In the genomic region with DNA sequence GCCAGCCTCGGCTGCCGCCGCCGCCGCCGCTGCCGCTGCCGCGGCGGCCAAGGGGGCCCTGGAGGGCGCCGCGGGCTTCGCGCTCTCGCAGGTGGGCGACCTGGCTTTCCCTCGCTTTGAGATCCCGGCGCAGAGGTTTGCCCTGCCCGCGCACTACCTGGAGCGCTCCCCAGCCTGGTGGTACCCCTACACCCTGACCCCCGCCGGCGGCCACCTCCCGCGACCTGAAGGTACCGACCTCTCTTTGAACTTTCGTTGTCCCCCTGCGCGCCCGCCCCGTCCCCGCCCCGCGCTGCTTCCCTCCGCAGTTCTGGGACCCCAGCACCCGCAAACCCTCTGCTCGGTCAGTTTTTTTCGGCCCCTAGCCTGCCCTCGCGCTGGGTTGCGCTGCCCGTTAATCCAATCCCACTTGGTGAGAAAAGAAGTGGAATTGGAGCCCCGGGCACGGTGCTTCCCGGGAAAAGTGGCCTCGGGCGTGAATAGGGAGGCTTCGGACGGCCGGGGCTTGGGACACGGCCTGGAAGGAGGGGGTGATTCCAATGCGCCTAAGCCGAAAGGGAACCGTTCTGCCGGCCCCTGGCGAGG, we compare ENCODE assay signal across 9 cellular contexts. TPM values are rescaled to one million over a fixed set of nuclear protein-coding genes. Genes with fewer than 3 reads are reported as not detected.
DNase-seq lines count a peak whose midpoint lies in the region; ATAC-seq, FAIRE-seq and TF ChIP-seq lines count a peak whose summit lies in the region.
"Had no signal": no experiment of that assay in that cellular context is flagged by ENCODE, and none has a peak within 500 bp of the region (broad histone marks: within the 10 kb centered on the region; RNA-seq: fewer than 3 reads in every experiment).

No MANE protein-coding gene starts in this region.

- FAIRE-seq in H1 (lab: Jason Lieb, UNC) = no peak
- FAIRE-seq: HTR-8/SVneo had no signal

- H3K23ac ChIP-seq in IMR-90 (ENCODE audit: low read depth, low read length) (no peak overlapping the region), H1 (ENCODE audit: insufficient read length) (no peak overlapping the region)

- intact Hi-C loops in IMR-90 (cut with micrococcal nuclease) (no loop called here), gastrocnemius medialis (cut with DNase I; ENCODE audit: low total_unique reads) (no loop called here)

- no peak overlapping the region for H2BK20ac ChIP-seq in IMR-90 (ENCODE audit: low read depth, low read length)
- no peak overlapping the region for H2BK20ac ChIP-seq in H1 (ENCODE audit: low read length)

- H4K20me1 ChIP-seq in IMR-90 (ENCODE audit: insufficient read depth, low read length) = 0 out of 2 replicates have a peak, but pooled peaks cover 3% of the 10 kb centered on the region
- peaks cover 7 to 17% of the 10 kb centered on the region in 2 experiments for H4K20me1 ChIP-seq in H1 (replicated peaks in 1 of 2; ENCODE audit: control insufficient read depth in 1 of 2, insufficient read depth in 2 of 2, low read length in 2 of 2)

- POLR2A ChIA-PET in IMR-90 (lab: Charles Lee; ENCODE audit: unreplicated experiment) (no interaction called here), H1 (lab: Charles Lee; ENCODE audit: partially characterized antibody) (interaction anchor here (0.7 to 1.6 kb wide), 5 partner anchors 10 to 19 kb away, joined by 3 to 10 read pairs (median 8); partner anchors contain the start of genes BUB3 and HMX2)

- H3K23me2 ChIP-seq in H1 (ENCODE audit: low read depth, low read length) = peaks cover 21% of the 10 kb centered on the region; the same call in 1 of the 2 replicates

- no peak for TF ChIP-seq POLR2A in IMR-90 (IDR thresholded peaks at IDR 0.05; ENCODE audit: low read depth, low read length)
- no peak for TF ChIP-seq POLR2A in H1 (IDR thresholded peaks at IDR 0.05; ENCODE audit: control extremely low read depth in 1 of 2, low read depth in 2 of 2, low read length in 2 of 2)
- no peak for TF ChIP-seq POLR2A in gastrocnemius medialis (IDR thresholded peaks at IDR 0.05)

- no peak overlapping the region for H3K18ac ChIP-seq in IMR-90 (ENCODE audit: low read depth, low read length)
- H3K18ac ChIP-seq in H1 (ENCODE audit: extremely low read depth, low read length) = peak overlapping the region; percentile 15; the same call in 1 of the 2 replicates

- H3K27me3 ChIP-seq in IMR-90 (ENCODE audit: control insufficient read depth, insufficient read depth, low read length) (peaks cover 96% of the 10 kb centered on the region), H1 (replicated peaks in 1 of 4; ENCODE audit: control insufficient read depth in 3 of 4, extremely low read depth in 1 of 4, insufficient read depth in 3 of 4, low read length in 3 of 4) (peaks cover 76 to 99% (median 95%) of the 10 kb centered on the region in 4 experiments), gastrocnemius medialis (peaks cover 97 to 98% (median 98%) of the 10 kb centered on the region in 3 donors)

- TF ChIP-seq CTCF in IMR-90 (conservative IDR thresholded peaks at IDR 0.05; ENCODE audit: low read depth, low read length) (no peak), H1 (IDR thresholded peaks at IDR 0.05; ENCODE audit: control extremely low read depth in 1 of 3, insufficient read depth in 1 of 3, low read depth in 1 of 3, low read length in 3 of 3) (no peak), gastrocnemius medialis (IDR thresholded peaks at IDR 0.05 in 4 of 5, conservative IDR thresholded peaks at IDR 0.05 in 1 of 5) (no peak)

- BruUV-seq in IMR-90 (replicated peaks; lab: Mats Ljungman, UMichigan) = no TSS peak

- H3K9ac ChIP-seq in IMR-90 (ENCODE audit: low read depth, low read length) (no peak overlapping the region), H1 (replicated peaks in 1 of 4; ENCODE audit: extremely low read depth in 1 of 4, low read depth in 3 of 4, low read length in 3 of 4) (no peak overlapping the region)

- H3K4me1 ChIP-seq in IMR-90 (ENCODE audit: control insufficient read depth, insufficient read depth, low read length) (peaks cover 2% of the 10 kb centered on the region; the same call in 1 of the 2 replicates), H1 (replicated peaks in 1 of 4; ENCODE audit: control insufficient read depth in 3 of 4, insufficient read depth in 4 of 4, low read length in 3 of 4) (peaks cover 7 to 43% (median 28%) of the 10 kb centered on the region in 4 experiments), gastrocnemius medialis (peaks cover 25 to 26% of the 10 kb centered on the region in 2 donors)

- H4K8ac ChIP-seq in IMR-90 (ENCODE audit: low read depth in 2 of 2, low read length in 2 of 2) (no peak overlapping the region), H1 (ENCODE audit: extremely low read depth, insufficient read depth, low read length) (peak overlapping the region; percentile 63; the same call in 1 of the 2 replicates)

- H4K5ac ChIP-seq in IMR-90 (ENCODE audit: low read depth, low read length) (no peak overlapping the region), H1 (ENCODE audit: insufficient read length, low read depth, low read length) (no peak overlapping the region)

- dilution Hi-C loops in IMR-90 (cut with HindIII; ENCODE audit: low sequenced_read_pairs, unreplicated experiment) = no loop called here

- in situ Hi-C loops in IMR-90 (cut with MboI; ENCODE audit: low sequenced_read_pairs) (loop anchor here (10.0 to 25.0 kb wide), 2 partner anchors 828 to 1251 kb away; no protein-coding TSS in a partner anchor), gastrocnemius medialis (cut with MboI; ENCODE audit: low sequenced_read_pairs in 4 of 4) (no loop called here)

- no peak overlapping the region for H2BK5ac ChIP-seq in IMR-90 (ENCODE audit: low read depth, low read length, poor library complexity, severe bottlenecking)
- H2BK5ac ChIP-seq in H1 (ENCODE audit: low read depth, low read length) = no peak overlapping the region

- H3K4me2 ChIP-seq in IMR-90 (ENCODE audit: low read depth, low read length) = no peak overlapping the region; the same call in 1 of the 2 replicates
- peak overlapping the region; percentile 48 to 95 for H3K4me2 ChIP-seq in H1 (ENCODE audit: insufficient read depth in 1 of 2, low read depth in 2 of 2, low read length in 2 of 2)

- H2BK120ac ChIP-seq in IMR-90 (ENCODE audit: low read depth, low read length) (no peak overlapping the region), H1 (replicated peaks; ENCODE audit: low read depth, low read length) (no peak overlapping the region)

- peak overlapping the region; percentile 25 for H2AK9ac ChIP-seq in IMR-90 (replicated peaks; ENCODE audit: low read depth, low read length, poor library complexity)

- DNase-seq in DMS53 (lab: John Stamatoyannopoulos, UW) (peak; percentile 32), DMS53 treated with DMSO at 0.1 percent for 48 hours (lab: John Stamatoyannopoulos, UW; ENCODE audit: unreplicated experiment) (no peak), IMR-90 (no peak), H1 (ENCODE audit: low read depth in 1 of 2, low spot score in 2 of 2) (peak in 1 of 2 experiments; percentile 79), gastrocnemius medialis (no peak), NCI-H187 treated with DMSO at 0.1 percent for 48 hours (lab: John Stamatoyannopoulos, UW) (no peak), NCI-H1694 treated with DMSO at 0.1 percent for 48 hours (lab: John Stamatoyannopoulos, UW) (no peak)

- peak overlapping the region; percentile 94; the same call in 1 of the 2 replicates for H2BK12ac ChIP-seq in H1 (ENCODE audit: low read depth, low read length)

- no peaks in the 10 kb centered on the region for H3K79me2 ChIP-seq in H1 (ENCODE audit: control insufficient read depth in 1 of 2, insufficient read depth in 2 of 2, low read length in 2 of 2)

- no peak overlapping the region for H3K4ac ChIP-seq in IMR-90 (ENCODE audit: low read depth, low read length)
- no peak overlapping the region for H3K4ac ChIP-seq in H1 (replicated peaks; ENCODE audit: insufficient read length, low read depth, low read length)

- CTCF ChIA-PET in IMR-90 (lab: Yijun Ruan, JAX) = no interaction called here
- CTCF ChIA-PET in H1 (lab: Charles Lee; ENCODE audit: partially characterized antibody) = interaction anchor here (1.1 to 1.6 kb wide), 5 partner anchors 10 to 422 kb away, joined by 3 to 12 read pairs (median 5); partner anchors contain the start of gene HMX2

- no peak overlapping the region for H3K56ac ChIP-seq in IMR-90 (ENCODE audit: extremely low read depth, insufficient read depth, low read length)
- no peak overlapping the region for H3K56ac ChIP-seq in H1 (replicated peaks; ENCODE audit: insufficient read length, low read depth, low read length)

- no peaks in the 10 kb centered on the region for H3K9me1 ChIP-seq in IMR-90 (ENCODE audit: insufficient read depth, low read length)

- 0% methylated on average over 3 of the region's 59 CpGs; no CpG with 5 or more reads in 1 of the 2 experiments for WGBS in IMR-90 (ENCODE audit: extremely low coverage in 2 of 2, insufficient read length in 1 of 2), 2 experiments
- WGBS in H1 (ENCODE audit: extremely low coverage in 1 of 2, insufficient coverage in 1 of 2, insufficient read length in 1 of 2, insufficient replicate concordance in 2 of 2, low coverage in 1 of 2, low lambda C conversion rate in 2 of 2, missing lambda C conversion rate in 1 of 2), 2 experiments = 1% methylated on average over 18 of the region's 59 CpGs; no CpG with 5 or more reads in 1 of the 2 experiments

- H4K91ac ChIP-seq in IMR-90 (ENCODE audit: insufficient read depth, low read depth, low read length) = no peak overlapping the region
- peak overlapping the region; percentile 8 for H4K91ac ChIP-seq in H1 (replicated peaks; ENCODE audit: insufficient read length, low read length)

- no peak overlapping the region for H3K14ac ChIP-seq in IMR-90 (replicated peaks; ENCODE audit: low read depth, low read length)
- no peak overlapping the region for H3K14ac ChIP-seq in H1 (ENCODE audit: insufficient read length)

- H2AK5ac ChIP-seq in IMR-90 (ENCODE audit: low read depth, low read length) = no peak overlapping the region
- H2AK5ac ChIP-seq in H1 (ENCODE audit: low read depth, low read length) = no peak overlapping the region

- TF ChIP-seq RAD21 in IMR-90 (IDR thresholded peaks at IDR 0.05; ENCODE audit: low read length) = no peak
- TF ChIP-seq RAD21 in H1 (IDR thresholded peaks at IDR 0.05 in 1 of 2, conservative IDR thresholded peaks at IDR 0.05 in 1 of 2; ENCODE audit: low read depth in 2 of 2, low read length in 2 of 2) = no peak

- H2BK15ac ChIP-seq in IMR-90 (ENCODE audit: low read depth, low read length) (no peak overlapping the region), H1 (ENCODE audit: low read length) (no peak overlapping the region)

- H3K79me1 ChIP-seq in IMR-90 (ENCODE audit: low read depth in 1 of 2, low read length in 2 of 2) (no peaks in the 10 kb centered on the region), H1 (ENCODE audit: low read depth, low read length) (no peaks in the 10 kb centered on the region)

- H3K9me3 ChIP-seq in IMR-90 (ENCODE audit: control insufficient read depth, insufficient read depth, low read length) (no peaks in the 10 kb centered on the region; the same call in 1 of the 2 replicates), H1 (ENCODE audit: insufficient read depth in 2 of 2, low read depth in 1 of 2, low read length in 1 of 2) (no peaks in the 10 kb centered on the region), gastrocnemius medialis (no peaks in the 10 kb centered on the region)

- H2AFZ ChIP-seq in IMR-90 (replicated peaks; ENCODE audit: low read length, poor library complexity) = no peak overlapping the region
- no peak overlapping the region for H2AFZ ChIP-seq in H1 (ENCODE audit: low read length)

- H3K36me3 ChIP-seq in IMR-90 (ENCODE audit: control insufficient read depth, insufficient read depth, low read length) = no peaks in the 10 kb centered on the region
- no peaks in the 10 kb centered on the region; a peak in 1 of 8 replicates for H3K36me3 ChIP-seq in H1 (ENCODE audit: control insufficient read depth in 2 of 4, insufficient read depth in 4 of 4, low read length in 3 of 4)
- no peaks in the 10 kb centered on the region for H3K36me3 ChIP-seq in gastrocnemius medialis

- H3K27ac ChIP-seq in IMR-90 (ENCODE audit: insufficient read depth, low read length) = no peak overlapping the region
- H3K27ac ChIP-seq in H1 (ENCODE audit: low read depth, low read length) = no peak overlapping the region
- H3K27ac ChIP-seq in gastrocnemius medialis = no peak overlapping the region

- no peak overlapping the region for H3K4me3 ChIP-seq in IMR-90 (ENCODE audit: insufficient read depth, low read depth, low read length)
- peak overlapping the region; percentile 19 to 59 (median 34) for H3K4me3 ChIP-seq in H1 (ENCODE audit: extremely low read depth in 1 of 4, insufficient read depth in 2 of 4, low read depth in 3 of 4, low read length in 4 of 4)
- H3K4me3 ChIP-seq in gastrocnemius medialis = peak overlapping the region; percentile 22 to 40 (median 34)

- ATAC-seq in IMR-90 (ENCODE audit: low read depth) (no peak), gastrocnemius medialis (no peak), HG02852 (IDR thresholded peaks at IDR 0.05; ENCODE audit: unreplicated experiment) (no peak)

- TF ChIP-seq EP300 in H1 (IDR thresholded peaks at IDR 0.05; ENCODE audit: borderline replicate concordance in 1 of 2, low read depth in 2 of 2, low read length in 2 of 2) = no peak

RNA-seq across cellular contexts. Expression of gene HMX3, which starts 0.5 kb away (rescaled TPM):
- total RNA-seq in IMR-90 (2012; rRNA removed) (not detected in 2 replicates), gastrocnemius medialis (not detected)
- polyA plus RNA-seq in IMR-90 (2012; rRNA removed) (not detected in 2 replicates), H1 (2011; rRNA removed) (0.05 and 0.25 TPM in 2 replicates)
- polyA plus RNA-seq in IMR-90 (2012; cell fraction: cytosol; rRNA removed) = not detected in 2 replicates
- polyA plus RNA-seq in IMR-90 (2012; cell fraction: nucleus; rRNA removed; ENCODE audit: low replicate concordance) = not detected in 2 replicates
- 0.27 TPM in 1 of 2 replicates, not detected in the other for total RNA-seq in H1 (2021; fragmentation: NEBNext Ultra II Directional; extraction: Animal tissue kit (Norgen Biotek cat#: 25700))
- polyA plus RNA-seq in H1 (2011; cell fraction: cytosol; rRNA removed) = 0.17 TPM
- polyA plus RNA-seq in H1 (2011; cell fraction: nucleus; rRNA removed) = 0.16 TPM
- polyA plus RNA-seq in H1 (2012, experiment 1 of 2) = 0.16 TPM in 1 of 4 replicates, not detected in the others
- not detected for polyA plus RNA-seq in H1 (2012, experiment 2 of 2)
- polyA plus RNA-seq in H1 (2013, experiment 1 of 2) = 0.14 TPM
- polyA plus RNA-seq in H1 (2013, experiment 2 of 2) = 0.11 TPM
- not detected in 2 replicates for polyA minus RNA-seq in H1 (2011; rRNA and poly(A)+ RNA removed)
- polyA minus RNA-seq in H1 (2011; cell fraction: cytosol; rRNA and poly(A)+ RNA removed) = not detected
- not detected for polyA minus RNA-seq in H1 (2011; cell fraction: nucleus; rRNA and poly(A)+ RNA removed)

RNA-seq across cellular contexts. Expression of gene HMX2, which starts 11.6 kb away (rescaled TPM):
- total RNA-seq in IMR-90 (2012; rRNA removed) (not detected in 2 replicates), gastrocnemius medialis (not detected)
- polyA plus RNA-seq in IMR-90 (2012; rRNA removed) (not detected in 2 replicates), H1 (2011; rRNA removed) (2.2 and 2.7 TPM in 2 replicates)
- polyA plus RNA-seq in IMR-90 (2012; cell fraction: cytosol; rRNA removed) = not detected in 2 replicates
- not detected in 2 replicates for polyA plus RNA-seq in IMR-90 (2012; cell fraction: nucleus; rRNA removed; ENCODE audit: low replicate concordance)
- total RNA-seq in H1 (2021; fragmentation: NEBNext Ultra II Directional; extraction: Animal tissue kit (Norgen Biotek cat#: 25700)) = 1.3 and 2.0 TPM in 2 replicates
- polyA plus RNA-seq in H1 (2011; cell fraction: cytosol; rRNA removed) = 1.1 TPM
- 0.97 TPM for polyA plus RNA-seq in H1 (2011; cell fraction: nucleus; rRNA removed)
- 0.64 to 1.5 TPM (median 1.2 TPM) in 4 replicates for polyA plus RNA-seq in H1 (2012, experiment 1 of 2)
- 1.3 TPM for polyA plus RNA-seq in H1 (2012, experiment 2 of 2)
- polyA plus RNA-seq in H1 (2013, experiment 1 of 2) = 5.4 TPM
- polyA plus RNA-seq in H1 (2013, experiment 2 of 2) = 5.4 TPM
- 0.17 and 0.35 TPM in 2 replicates for polyA minus RNA-seq in H1 (2011; rRNA and poly(A)+ RNA removed)
- 1.8 TPM for polyA minus RNA-seq in H1 (2011; cell fraction: cytosol; rRNA and poly(A)+ RNA removed)
- 0.90 TPM for polyA minus RNA-seq in H1 (2011; cell fraction: nucleus; rRNA and poly(A)+ RNA removed)

RNA-seq across cellular contexts. Expression of gene BUB3, which starts 17.9 kb away (rescaled TPM):
- total RNA-seq in IMR-90 (2012; rRNA removed) (346 and 384 TPM in 2 replicates), gastrocnemius medialis (10 to 100 TPM; 43.0 to 84.0 (median 49.2) TPM)
- polyA plus RNA-seq in IMR-90 (2012; rRNA removed) (214 and 215 TPM in 2 replicates), H1 (2011; rRNA removed) (183 and 187 TPM in 2 replicates)
- polyA plus RNA-seq in IMR-90 (2012; cell fraction: cytosol; rRNA removed) = 202 and 203 TPM in 2 replicates
- polyA plus RNA-seq in IMR-90 (2012; cell fraction: nucleus; rRNA removed; ENCODE audit: low replicate concordance) = 205 and 239 TPM in 2 replicates
- total RNA-seq in H1 (2021; fragmentation: NEBNext Ultra II Directional; extraction: Animal tissue kit (Norgen Biotek cat#: 25700)) = 184 and 207 TPM in 2 replicates
- polyA plus RNA-seq in H1 (2011; cell fraction: cytosol; rRNA removed) = 273 TPM
- 335 TPM for polyA plus RNA-seq in H1 (2011; cell fraction: nucleus; rRNA removed)
- polyA plus RNA-seq in H1 (2012, experiment 1 of 2) = 205 to 238 TPM (median 210 TPM) in 4 replicates
- polyA plus RNA-seq in H1 (2012, experiment 2 of 2) = 23.6 TPM
- polyA plus RNA-seq in H1 (2013, experiment 1 of 2) = 139 TPM
- 140 TPM for polyA plus RNA-seq in H1 (2013, experiment 2 of 2)
- 387 and 444 TPM in 2 replicates for polyA minus RNA-seq in H1 (2011; rRNA and poly(A)+ RNA removed)
- polyA minus RNA-seq in H1 (2011; cell fraction: cytosol; rRNA and poly(A)+ RNA removed) = 179 TPM
- 286 TPM for polyA minus RNA-seq in H1 (2011; cell fraction: nucleus; rRNA and poly(A)+ RNA removed)
